ENCODE assay signal across 10 cellular contexts in the genomic region with DNA sequence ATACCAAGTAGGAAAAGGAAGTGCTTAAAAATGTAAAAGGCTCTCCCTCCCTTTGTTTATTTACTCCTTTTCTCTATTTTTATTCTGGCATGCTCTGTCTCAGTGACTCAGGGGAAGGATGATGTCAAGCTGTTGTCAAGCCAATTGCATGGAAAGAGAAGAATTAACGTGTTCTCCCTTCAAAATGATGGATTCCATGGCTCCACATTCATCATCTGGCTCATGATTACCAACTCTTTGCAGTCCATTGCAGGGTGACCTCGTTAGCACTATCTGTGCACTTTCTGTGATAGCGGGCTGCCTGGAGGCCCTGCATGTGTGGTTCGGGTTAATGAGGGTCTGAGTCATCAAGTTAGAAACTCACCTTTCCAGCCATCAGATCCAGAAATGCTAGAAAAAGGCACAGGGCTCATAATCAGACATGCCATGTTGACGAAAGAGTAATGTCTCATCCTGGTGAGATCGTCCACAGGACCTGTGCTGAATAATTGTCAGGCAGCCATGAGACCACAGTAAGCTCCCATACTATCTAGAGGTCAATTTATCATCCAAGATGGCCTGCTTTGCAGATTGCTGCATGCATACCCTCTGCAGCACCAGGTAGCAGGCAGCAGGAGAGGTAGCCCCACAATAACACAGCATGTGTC.
DNase-seq lines count a peak whose midpoint lies in the region; ATAC-seq and TF ChIP-seq lines count a peak whose summit lies in the region.
"Had no signal": no experiment of that assay in that cellular context is flagged by ENCODE, and none has a peak within 500 bp of the region (broad histone marks: within the 10 kb centered on the region; RNA-seq: fewer than 3 reads in every experiment).

No MANE protein-coding gene starts in this region.

- H3K4me3 ChIP-seq in iPS DF 6.9 (ENCODE audit: low read length) (no peak overlapping the region), vagina (no peak overlapping the region), aorta (ENCODE audit: low read length in 2 of 2) (no peak overlapping the region)
- H3K4me3 ChIP-seq: colonic mucosa had no signal

- ATAC-seq in Right ventricle myocardium superior (ENCODE audit: poor library complexity) (peak; percentile 57), aorta (ENCODE audit: low FRiP score) (no peak)

- H3K27me3 ChIP-seq in iPS DF 6.9 (ENCODE audit: control insufficient read depth, insufficient read depth, low read length) (no peaks in the 10 kb centered on the region), vagina (no peaks in the 10 kb centered on the region), aorta (ENCODE audit: control insufficient read depth in 1 of 2, insufficient read depth in 2 of 2, low read length in 1 of 2) (no peaks in the 10 kb centered on the region)
- H3K27me3 ChIP-seq: colonic mucosa had no signal

- H3K4me1 ChIP-seq in iPS DF 6.9 (ENCODE audit: control insufficient read depth, insufficient read depth, low read length) (no peaks in the 10 kb centered on the region), vagina (peaks cover 18% of the 10 kb centered on the region), aorta (ENCODE audit: control insufficient read depth in 1 of 2, insufficient read depth in 2 of 2, low read length in 2 of 2) (peaks cover 0 to 2% of the 10 kb centered on the region in 2 donors)
- H3K4me1 ChIP-seq: colonic mucosa had no signal

- H3K27ac ChIP-seq in iPS DF 6.9 (ENCODE audit: low read length), result no peak overlapping the region
- peak overlapping the region; percentile 6 for H3K27ac ChIP-seq in vagina
- H3K27ac ChIP-seq in aorta (ENCODE audit: low read depth in 1 of 2, low read length in 2 of 2), result no peak overlapping the region
- H3K27ac ChIP-seq: colonic mucosa had no signal

- H3K9me3 ChIP-seq in iPS DF 6.9 (ENCODE audit: control insufficient read depth, insufficient read depth, low read length) (no peaks in the 10 kb centered on the region), vagina (no peaks in the 10 kb centered on the region), aorta (ENCODE audit: control insufficient read depth, low read length) (no peaks in the 10 kb centered on the region)
- H3K9me3 ChIP-seq: colonic mucosa had no signal

- intact Hi-C loops in Right ventricle myocardium superior (cut with DNase I), result loop anchor here (10.0 kb wide), 1 partner anchor 70 kb away; no protein-coding TSS in a partner anchor
- intact Hi-C loops in cardiac septum (cut with DNase I), result no loop called here
- intact Hi-C loops in vagina (cut with DNase I), result no loop called here
- intact Hi-C loops in aorta (cut with DNase I), result no loop called here

- no peak for TF ChIP-seq POLR2A in vagina (IDR thresholded peaks at IDR 0.05)

- DNase-seq in Right ventricle myocardium superior, result no peak
- DNase-seq in cardiac septum (ENCODE audit: low spot score), result no peak
- peak; percentile 55 for DNase-seq in astrocyte of the hippocampus (ENCODE audit: low read depth, low spot score)
- peak; percentile 5 for DNase-seq in iPS DF 6.9 (ENCODE audit: low read depth, low spot score)
- DNase-seq in vagina (ENCODE audit: extremely low spot score in 2 of 2), result no peak
- DNase-seq in aorta, result no peak
- DNase-seq in activated CD8-positive, alpha-beta memory T cell treated with anti-CD3 and anti-CD28 coated beads for 24 hours, result no peak
- DNase-seq in SIG-M5 (lab: John Stamatoyannopoulos, UW), result no peak
- DNase-seq: colonic mucosa, NCI-H1694 treated with DMSO at 0.1 percent for 48 hours had no signal

- no peak for TF ChIP-seq CTCF in vagina (IDR thresholded peaks at IDR 0.05)

- WGBS in iPS DF 6.9 (ENCODE audit: insufficient coverage, insufficient read length), result no CpG with 5 or more reads among the region's 6 CpGs
- WGBS in aorta, 2 donors, result 48 to 49% methylated on average over 6 of the region's 6 CpGs

- no peaks in the 10 kb centered on the region for H3K36me3 ChIP-seq in iPS DF 6.9 (ENCODE audit: control insufficient read depth, insufficient read depth, low read length)
- H3K36me3 ChIP-seq in vagina, result no peaks in the 10 kb centered on the region
- no peaks in the 10 kb centered on the region for H3K36me3 ChIP-seq in aorta (ENCODE audit: control insufficient read depth in 1 of 2, insufficient read depth in 2 of 2, low read length in 1 of 2)
- H3K36me3 ChIP-seq: colonic mucosa had no signal

Comparison
In these comparisons a context has a peak if more than half of its experiments do, and no peak if none do; other contexts are left out.
1. DNase-seq: peak in astrocyte of the hippocampus (single experiment) and iPS DF 6.9 (single experiment); none in Right ventricle myocardium superior (single experiment), cardiac septum (single experiment), vagina (0 of 2), aorta (0 of 2), activated CD8-positive, alpha-beta memory T cell treated with anti-CD3 and anti-CD28 coated beads for 24 hours (single experiment) and SIG-M5 (single experiment).